ENCODE assay signal across 14 cellular contexts in genomic region chr20:37941332-37941731, GRCh38. TPM values are rescaled to one million over a fixed set of nuclear protein-coding genes. Genes with fewer than 3 reads are reported as not detected.
DNase-seq lines count a peak whose midpoint lies in the region; ATAC-seq and TF ChIP-seq lines count a peak whose summit lies in the region.
"Had no signal": no experiment of that assay in that cellular context is flagged by ENCODE, and none has a peak within 500 bp of the region (broad histone marks: within the 10 kb centered on the region; RNA-seq: fewer than 3 reads in every experiment).

No MANE protein-coding gene starts in this region.

- H3K36me3 ChIP-seq in brain microvascular endothelial cell (replicated peaks), result no peaks in the 10 kb centered on the region
- H3K36me3 ChIP-seq in neural progenitor cell, result no peaks in the 10 kb centered on the region
- H3K36me3 ChIP-seq: breast epithelium had no signal

- in situ Hi-C loops in brain microvascular endothelial cell (cut with HindIII; ENCODE audit: low pct_ligation_motif_present, low sequenced_read_pairs), result no loop called here

- H3F3A ChIP-seq in neural progenitor cell (ENCODE audit: low read depth), result no peaks in the 10 kb centered on the region

- TF ChIP-seq CTCF in brain microvascular endothelial cell (IDR thresholded peaks at IDR 0.05; ENCODE audit: low read depth, low read length, missing control alignments), result peak; percentile 56
- TF ChIP-seq CTCF in neural progenitor cell (IDR thresholded peaks at IDR 0.05), result peak; percentile 48

- H3K27me3 Mint-ChIP-seq in neural progenitor cell (ENCODE audit: insufficient read depth, low read depth), result peaks cover 7% of the 10 kb centered on the region

- H3K27me3 ChIP-seq in brain microvascular endothelial cell (replicated peaks) (no peaks in the 10 kb centered on the region), neural progenitor cell (no peaks in the 10 kb centered on the region)

- H3K27ac Mint-ChIP-seq in neural progenitor cell, result no peak overlapping the region
- H3K27ac Mint-ChIP-seq: activated T-helper 2 cell treated with anti-CD3 and anti-CD28 coated beads, Interferon-gamma antibody, Interleukin-2, Interleukin-4, amounts not matched to agents 10 μg/mL and 5 μg/mL and 100 μg/mL, durations not matched to agents 14 hours and 24 hours and 36 hours; naive B cell had no signal

- DNase-seq in ELR (ENCODE audit: low read depth) (peak; percentile 34), HT-29 (ENCODE audit: low spot score) (peak; percentile 36), brain microvascular endothelial cell (no peak), neural progenitor cell (ENCODE audit: low spot score) (peak; percentile 38), GF-D8 (lab: John Stamatoyannopoulos, UW) (no peak), T-helper 1 cell (no peak)
- DNase-seq in activated CD4-positive, alpha-beta T cell treated with anti-CD3 and anti-CD28 coated beads for 1 hour, result no peak
- DNase-seq: activated CD4-positive, CD25-positive, alpha-beta regulatory T cell treated with anti-CD3 and anti-CD28 coated beads, Interleukin-2, amount 50 U/mL, for 72 hours; naive B cell; NCI-H524 treated with DMSO at 0.1 percent for 48 hours had no signal

- ATAC-seq in GM21737 (IDR thresholded peaks at IDR 0.05; ENCODE audit: unreplicated experiment), result no peak
- ATAC-seq: sciatic nerve had no signal

- H3K4me2 ChIP-seq in neural progenitor cell, result no peak overlapping the region

- peaks cover 3% of the 10 kb centered on the region for H3K36me3 Mint-ChIP-seq in neural progenitor cell
- H3K36me3 Mint-ChIP-seq: naive B cell had no signal

- H3K4me1 ChIP-seq in neural progenitor cell, result peaks cover 6% of the 10 kb centered on the region
- H3K4me1 ChIP-seq: breast epithelium had no signal

- H3K4me3 ChIP-seq in brain microvascular endothelial cell (ENCODE audit: low read depth, low read length) (no peak overlapping the region), neural progenitor cell (no peak overlapping the region)
- H3K4me3 ChIP-seq: breast epithelium had no signal

- no peaks in the 10 kb centered on the region for H3K9me3 Mint-ChIP-seq in neural progenitor cell
- H3K9me3 Mint-ChIP-seq: activated T-helper 2 cell treated with anti-CD3 and anti-CD28 coated beads, Interferon-gamma antibody, Interleukin-2, Interleukin-4, amounts not matched to agents 10 μg/mL and 5 μg/mL and 100 μg/mL, durations not matched to agents 14 hours and 24 hours and 36 hours had no signal

- no peaks in the 10 kb centered on the region for H4K20me1 ChIP-seq in neural progenitor cell (ENCODE audit: low read depth)

- H2AFZ ChIP-seq in neural progenitor cell (replicated peaks), result no peak overlapping the region

- H3K9me3 ChIP-seq in neural progenitor cell (ENCODE audit: low read depth), result no peaks in the 10 kb centered on the region
- H3K9me3 ChIP-seq: breast epithelium had no signal

- no peak overlapping the region for H3K9ac ChIP-seq in neural progenitor cell

- H3K79me2 ChIP-seq in neural progenitor cell (ENCODE audit: low read depth), result no peaks in the 10 kb centered on the region

- peaks cover 41% of the 10 kb centered on the region for H3K4me1 Mint-ChIP-seq in neural progenitor cell

- H3K27ac ChIP-seq in brain microvascular endothelial cell (no peak overlapping the region), neural progenitor cell (no peak overlapping the region)
- H3K27ac ChIP-seq: breast epithelium had no signal

- no peak overlapping the region for H3K4me3 Mint-ChIP-seq in neural progenitor cell
- H3K4me3 Mint-ChIP-seq: naive B cell had no signal

RNA-seq across cellular contexts. Expression of gene VSTM2L, which starts 38.4 kb away (rescaled TPM):
- total RNA-seq in HT-29 (2014; rRNA removed; shearing (Covaris generic)), result not detected in 2 replicates
- total RNA-seq in neural progenitor cell (ENCODE audit: low replicate concordance), result 2.9 and 13.8 TPM in 2 replicates

Comparison
In these comparisons a context has a peak if more than half of its experiments do, and no peak if none do; other contexts are left out.
1. DNase-seq: peak in ELR (single experiment), HT-29 (single experiment) and neural progenitor cell (single experiment); none in brain microvascular endothelial cell (single experiment), GF-D8 (single experiment), T-helper 1 cell (0 of 5) and activated CD4-positive, alpha-beta T cell treated with anti-CD3 and anti-CD28 coated beads for 1 hour (single experiment).